1 cellular context compared by ENCODE assay signal in the genomic region with DNA sequence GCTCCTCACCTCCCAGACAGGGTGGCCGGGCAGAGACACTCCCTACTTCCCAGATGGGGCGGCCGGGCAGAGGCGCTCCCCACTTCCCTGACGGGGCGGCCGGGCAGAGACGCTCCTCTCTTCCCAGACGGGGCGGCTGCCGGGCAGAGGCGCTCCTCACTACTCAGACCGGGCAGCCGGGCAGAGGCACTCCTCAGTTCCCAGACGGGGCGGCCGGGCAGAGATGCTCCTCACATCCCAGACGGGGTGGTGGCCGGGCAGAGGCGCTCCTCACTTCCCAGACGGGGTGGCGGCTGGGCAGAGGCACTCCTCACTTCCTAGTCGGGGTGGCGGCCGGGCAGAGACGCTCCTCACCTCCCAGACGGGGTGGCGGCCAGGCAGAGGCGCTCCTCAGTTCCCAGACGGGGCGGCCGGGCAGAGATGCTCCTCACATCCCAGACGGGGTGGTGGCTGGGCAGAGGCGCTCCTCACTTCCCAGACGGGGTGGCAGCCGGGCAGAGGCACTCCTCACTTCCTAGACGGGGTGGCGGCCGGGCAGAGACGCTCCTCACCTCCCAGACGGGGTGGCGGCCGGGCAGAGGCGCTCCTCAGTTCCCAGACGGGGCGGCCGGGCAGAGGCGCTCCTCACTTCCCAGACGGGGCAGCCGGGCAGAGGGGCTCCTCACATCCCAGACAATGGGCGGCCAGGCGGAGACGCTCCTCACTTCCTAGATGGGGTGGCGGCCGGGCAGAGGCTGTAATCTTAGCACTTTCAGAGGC. TPM values are rescaled to one million over a fixed set of nuclear protein-coding genes. Genes with fewer than 3 reads are reported as not detected.
"Had no signal": no experiment of that assay in that cellular context is flagged by ENCODE, and none has a peak within 500 bp of the region (broad histone marks: within the 10 kb centered on the region; RNA-seq: fewer than 3 reads in every experiment).

No MANE protein-coding gene starts in this region.

RNA-seq across cellular contexts. Expression of a gene that starts 59.6 kb away (rescaled TPM):
- polyA plus RNA-seq: naive thymus-derived CD4-positive, alpha-beta T cell had no signal
